15 cellular contexts compared by ENCODE assay signal in genomic region chr2:239025081-239025801, GRCh38.
DNase-seq lines count a peak whose midpoint lies in the region; ATAC-seq and TF ChIP-seq lines count a peak whose summit lies in the region.
"Had no signal": no experiment of that assay in that cellular context is flagged by ENCODE, and none has a peak within 500 bp of the region (broad histone marks: within the 10 kb centered on the region; RNA-seq: fewer than 3 reads in every experiment).

No MANE protein-coding gene starts in this region.

- H3K4me1 ChIP-seq in SK-N-SH (ENCODE audit: control insufficient read depth in 1 of 2, insufficient read depth in 2 of 2, low read depth in 1 of 2, low read length in 1 of 2) (peaks cover 0 to 33% of the 10 kb centered on the region in 2 experiments; a peak in 3 of 4 replicates), BE2C (no peaks in the 10 kb centered on the region)

- peak overlapping the region; percentile 37; the same call in 1 of the 2 replicates for H3K4me2 ChIP-seq in SK-N-SH

- no peaks in the 10 kb centered on the region for H3K9me2 ChIP-seq in SK-N-SH

- 44% methylated on average over 11 of the region's 20 CpGs for WGBS in SK-N-SH (ENCODE audit: low lambda C conversion rate)

- no peak overlapping the region for H3K9ac ChIP-seq in SK-N-SH

- no peak for ATAC-seq in HG03039 (IDR thresholded peaks at IDR 0.05; ENCODE audit: unreplicated experiment)
- ATAC-seq in GM19455 (IDR thresholded peaks at IDR 0.05; ENCODE audit: unreplicated experiment) = no peak

- H3K27ac ChIP-seq in SK-N-SH (ENCODE audit: low read depth in 2 of 2, low read length in 1 of 2) = no peak overlapping the region; a peak in 1 of 4 replicates

- H4K20me1 ChIP-seq in SK-N-SH (ENCODE audit: insufficient read depth) = no peaks in the 10 kb centered on the region

- H3K27me3 ChIP-seq in SK-N-SH (ENCODE audit: insufficient read depth) (no peaks in the 10 kb centered on the region), BE2C (peaks cover 35% of the 10 kb centered on the region)

- CTCF ChIA-PET in SK-N-SH (lab: Yijun Ruan, JAX) = interaction anchor here (3.3 to 3.5 kb wide), 2 partner anchors 10 to 81 kb away, joined by 14 to 18 read pairs; no protein-coding TSS in a partner anchor

- H3K4me3 ChIP-seq in SK-N-SH (ENCODE audit: low read depth in 2 of 2, low read length in 1 of 2) = no peak overlapping the region
- no peak overlapping the region for H3K4me3 ChIP-seq in fibroblast of pulmonary artery (replicated peaks; ENCODE audit: low read depth, low read length)
- no peak overlapping the region for H3K4me3 ChIP-seq in BE2C (ENCODE audit: low read depth, low read length)

- no peak for TF ChIP-seq CTCF in SK-N-SH (IDR thresholded peaks at IDR 0.05)
- no peak for TF ChIP-seq CTCF in fibroblast of pulmonary artery (IDR thresholded peaks at IDR 0.05; ENCODE audit: low read length, missing control alignments)
- no peak for TF ChIP-seq CTCF in BE2C (IDR thresholded peaks at IDR 0.05; ENCODE audit: low read depth, low read length)

- H3F3A ChIP-seq in SK-N-SH (replicated peaks; ENCODE audit: insufficient read depth) = no peaks in the 10 kb centered on the region

- no peaks in the 10 kb centered on the region for H3K79me2 ChIP-seq in SK-N-SH (ENCODE audit: insufficient read depth)

- H3K9me3 ChIP-seq in SK-N-SH (no peaks in the 10 kb centered on the region), BE2C (no peaks in the 10 kb centered on the region)

- TF ChIP-seq RAD21 in SK-N-SH (IDR thresholded peaks at IDR 0.05; ENCODE audit: low read length) = no peak

- H2AFZ ChIP-seq in SK-N-SH (ENCODE audit: low read depth) = no peak overlapping the region

- peak; percentile 27 for DNase-seq in GM04503 (ENCODE audit: low read depth)
- peak; percentile 50 for DNase-seq in SK-N-SH
- DNase-seq in fibroblast of pulmonary artery (ENCODE audit: low read depth) = peak; percentile 44
- peak; percentile 60 for DNase-seq in renal cortical epithelial cell (ENCODE audit: low read depth)
- DNase-seq in NCI-H2107 treated with DMSO at 0.1 percent for 48 hours (lab: John Stamatoyannopoulos, UW; ENCODE audit: unreplicated experiment) = no peak
- DNase-seq in BE2C = no peak
- DNase-seq: activated CD4-positive, alpha-beta memory T cell treated with anti-CD3 and anti-CD28 coated beads for 36 hours; activated naive CD4-positive, alpha-beta T cell treated with anti-CD3 and anti-CD28 coated beads, Interleukin-2, amount 50 U/mL, for 16 hours; effector memory CD4-positive, alpha-beta T cell; NCI-H1694; nephron progenitor cell; NK-92 treated with Interleukin-12 subunit alpha and Interleukin-12 subunit beta, amount 100 ng/mL, for 24 hours; T-helper 2 cell had no signal

- TF ChIP-seq EP300 in SK-N-SH (IDR thresholded peaks at IDR 0.05; ENCODE audit: borderline replicate concordance in 1 of 2, low read depth in 1 of 2, low read length in 1 of 2) = no peak

- POLR2A ChIA-PET in SK-N-SH (lab: Yijun Ruan, JAX) = no interaction called here

- H3K36me3 ChIP-seq in SK-N-SH (replicated peaks in 1 of 2; ENCODE audit: control insufficient read depth in 1 of 2, insufficient read depth in 2 of 2, low read length in 1 of 2) = no peaks in the 10 kb centered on the region
- no peaks in the 10 kb centered on the region for H3K36me3 ChIP-seq in BE2C

TF ChIP-seq in SK-N-SH, 30 proteins besides CTCF, POLR2A, EP300 and RAD21:
- no peak for TF ChIP-seq TCF12 (IDR thresholded peaks at IDR 0.05)
- TF ChIP-seq, protein P1, sequence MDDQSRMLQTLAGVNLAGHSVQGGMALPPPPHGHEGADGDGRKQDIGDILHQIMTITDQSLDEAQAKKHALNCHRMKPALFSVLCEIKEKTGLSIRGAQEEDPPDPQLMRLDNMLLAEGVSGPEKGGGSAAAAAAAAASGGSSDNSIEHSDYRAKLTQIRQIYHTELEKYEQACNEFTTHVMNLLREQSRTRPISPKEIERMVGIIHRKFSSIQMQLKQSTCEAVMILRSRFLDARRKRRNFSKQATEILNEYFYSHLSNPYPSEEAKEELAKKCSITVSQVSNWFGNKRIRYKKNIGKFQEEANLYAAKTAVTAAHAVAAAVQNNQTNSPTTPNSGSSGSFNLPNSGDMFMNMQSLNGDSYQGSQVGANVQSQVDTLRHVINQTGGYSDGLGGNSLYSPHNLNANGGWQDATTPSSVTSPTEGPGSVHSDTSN (IDR thresholded peaks at IDR 0.05) = peak; percentile 61
- TF ChIP-seq FOSL2 (IDR thresholded peaks at IDR 0.05; ENCODE audit: borderline replicate concordance, low read depth) = peak; percentile 30; the same call in 1 of the 2 replicates
- no peak for TF ChIP-seq MEF2A (IDR thresholded peaks at IDR 0.05; ENCODE audit: borderline replicate concordance, low read depth)

Comparison
In these comparisons a context has a peak if more than half of its experiments do, and no peak if none do; other contexts are left out.
1. DNase-seq: peak in GM04503 (single experiment), SK-N-SH (single experiment), fibroblast of pulmonary artery (single experiment) and renal cortical epithelial cell (single experiment); none in NCI-H2107 treated with DMSO at 0.1 percent for 48 hours (single experiment) and BE2C (single experiment).